Comparison of ENCODE assay signal across 8 cellular contexts in genomic region chr11:110000045-110000502, GRCh38.
A peak's percentile ranks its signal among the peaks of the same experiment; 100 is the strongest.
DNase-seq lines count a peak whose midpoint lies in the region; ATAC-seq and TF ChIP-seq lines count a peak whose summit lies in the region.
"Had no signal": no experiment of that assay in that cellular context is flagged by ENCODE, and none has a peak within 500 bp of the region (broad histone marks: within the 10 kb centered on the region; RNA-seq: fewer than 3 reads in every experiment).

No MANE protein-coding gene starts in this region.

- H3K27me3 ChIP-seq in upper lobe of right lung, result no peaks in the 10 kb centered on the region
- H3K27me3 ChIP-seq: neutrophil had no signal

- POLR2A ChIA-PET in activated CD4-positive, alpha-beta memory T cell treated with anti-CD3 and anti-CD28 coated beads, Interleukin-2, amount 10 ng/mL, durations not matched to agents 7 days and 5 days (lab: Charles Lee), result no interaction called here

- H3K27ac ChIP-seq in upper lobe of right lung, result no peak overlapping the region
- H3K27ac ChIP-seq: neutrophil had no signal

- no peak overlapping the region for H3K4me3 Mint-ChIP-seq in activated CD4-positive, alpha-beta memory T cell treated with anti-CD3 and anti-CD28 coated beads, Interleukin-2, amount 10 ng/mL, durations not matched to agents 7 days and 5 days

- ATAC-seq in GM18858 (IDR thresholded peaks at IDR 0.05; ENCODE audit: unreplicated experiment) (peak; percentile 98), HG02623 (IDR thresholded peaks at IDR 0.05; ENCODE audit: unreplicated experiment) (peak; percentile 98), upper lobe of right lung (peak; percentile 97)

- no peaks in the 10 kb centered on the region for H3K36me3 ChIP-seq in upper lobe of right lung
- H3K36me3 ChIP-seq: neutrophil had no signal

- CTCF ChIA-PET in activated CD4-positive, alpha-beta memory T cell treated with anti-CD3 and anti-CD28 coated beads, Interleukin-2, amount 10 ng/mL, durations not matched to agents 7 days and 5 days (lab: Charles Lee), result no interaction called here

- H3K9me3 ChIP-seq in upper lobe of right lung, result no peaks in the 10 kb centered on the region
- H3K9me3 ChIP-seq: neutrophil had no signal

- H3K4me1 Mint-ChIP-seq in activated CD4-positive, alpha-beta memory T cell treated with anti-CD3 and anti-CD28 coated beads, Interleukin-2, amount 10 ng/mL, durations not matched to agents 7 days and 5 days, result no peaks in the 10 kb centered on the region

- no peak overlapping the region for H3K27ac Mint-ChIP-seq in activated CD4-positive, alpha-beta memory T cell treated with anti-CD3 and anti-CD28 coated beads, Interleukin-2, amount 10 ng/mL, durations not matched to agents 7 days and 5 days

- H3K9me3 Mint-ChIP-seq in activated CD4-positive, alpha-beta memory T cell treated with anti-CD3 and anti-CD28 coated beads, Interleukin-2, amount 10 ng/mL, durations not matched to agents 7 days and 5 days, result no peaks in the 10 kb centered on the region

- H3K4me1 ChIP-seq in upper lobe of right lung, result no peaks in the 10 kb centered on the region

- no peak for TF ChIP-seq CTCF in upper lobe of right lung (IDR thresholded peaks at IDR 0.05)

- DNase-seq in NCI-H460 (ENCODE audit: extremely low read depth, low read depth) (peak; percentile 87), fibroblast of the conjunctiva (ENCODE audit: low read depth) (peak; percentile 88), upper lobe of right lung (no peak), NCI-H748 (lab: John Stamatoyannopoulos, UW; ENCODE audit: unreplicated experiment) (no peak)
- no peak for DNase-seq in activated CD4-positive, alpha-beta memory T cell treated with anti-CD3 and anti-CD28 coated beads, Interleukin-2, amount 10 ng/mL, durations not matched to agents 7 days and 5 days

- H3K36me3 Mint-ChIP-seq in activated CD4-positive, alpha-beta memory T cell treated with anti-CD3 and anti-CD28 coated beads, Interleukin-2, amount 10 ng/mL, durations not matched to agents 7 days and 5 days (ENCODE audit: low read depth), result no peaks in the 10 kb centered on the region

- peaks cover 3% of the 10 kb centered on the region for H3K27me3 Mint-ChIP-seq in activated CD4-positive, alpha-beta memory T cell treated with anti-CD3 and anti-CD28 coated beads, Interleukin-2, amount 10 ng/mL, durations not matched to agents 7 days and 5 days

- intact Hi-C loops in upper lobe of right lung (cut with DNase I), result no loop called here

- H3K4me3 ChIP-seq in upper lobe of right lung, result no peak overlapping the region

Comparison
In these comparisons a context has a peak if more than half of its experiments do, and no peak if none do; other contexts are left out.
1. DNase-seq: peak in NCI-H460 (single experiment) and fibroblast of the conjunctiva (single experiment); none in upper lobe of right lung (single experiment), NCI-H748 (single experiment) and activated CD4-positive, alpha-beta memory T cell treated with anti-CD3 and anti-CD28 coated beads, Interleukin-2, amount 10 ng/mL, durations not matched to agents 7 days and 5 days (single experiment).
2. Peak in every context shown above with its lines, with median percentiles within 50 percentile points of each other: ATAC-seq.